In genomic region chr1:67831850-67832513, GRCh38 we compare ENCODE assay signal across 8 cellular contexts. TPM values are rescaled to one million over a fixed set of nuclear protein-coding genes. Genes with fewer than 3 reads are reported as not detected.
DNase-seq lines count a peak whose midpoint lies in the region; ATAC-seq and TF ChIP-seq lines count a peak whose summit lies in the region.

No MANE protein-coding gene starts in this region.

- TF ChIP-seq CTCF in Loucy (conservative IDR thresholded peaks at IDR 0.05; ENCODE audit: low read length) (no peak), foreskin keratinocyte (conservative IDR thresholded peaks at IDR 0.05) (peak; percentile 30), nephron progenitor cell (IDR thresholded peaks at IDR 0.05) (no peak)

- CTCF ChIA-PET in activated CD4-positive, alpha-beta memory T cell treated with anti-CD3 and anti-CD28 coated beads, Interleukin-2, amount 10 ng/mL, durations not matched to agents 7 days and 5 days (lab: Charles Lee) = interaction anchor here (1.3 kb wide), 1 partner anchor 66 kb away, joined by 3 read pairs; no protein-coding TSS in a partner anchor

- H3K9me3 Mint-ChIP-seq in activated CD4-positive, alpha-beta memory T cell treated with anti-CD3 and anti-CD28 coated beads, Interleukin-2, amount 10 ng/mL, durations not matched to agents 7 days and 5 days = no peaks in the 10 kb centered on the region
- H3K9me3 Mint-ChIP-seq in nephron progenitor cell = peaks cover 5% of the 10 kb centered on the region

- H3K36me3 Mint-ChIP-seq in activated CD4-positive, alpha-beta memory T cell treated with anti-CD3 and anti-CD28 coated beads, Interleukin-2, amount 10 ng/mL, durations not matched to agents 7 days and 5 days (ENCODE audit: low read depth) = no peaks in the 10 kb centered on the region
- H3K36me3 Mint-ChIP-seq in nephron progenitor cell (ENCODE audit: low read depth) = peaks cover 18% of the 10 kb centered on the region

- no peak overlapping the region for H3K27ac Mint-ChIP-seq in activated CD4-positive, alpha-beta memory T cell treated with anti-CD3 and anti-CD28 coated beads, Interleukin-2, amount 10 ng/mL, durations not matched to agents 7 days and 5 days
- H3K27ac Mint-ChIP-seq in nephron progenitor cell = peak overlapping the region; percentile 95

- POLR2A ChIA-PET in activated CD4-positive, alpha-beta memory T cell treated with anti-CD3 and anti-CD28 coated beads, Interleukin-2, amount 10 ng/mL, durations not matched to agents 7 days and 5 days (lab: Charles Lee) = no interaction called here

- H3K27me3 ChIP-seq in Loucy (ENCODE audit: insufficient read depth, low read length, poor library complexity, severe bottlenecking) (peaks cover 78% of the 10 kb centered on the region), foreskin keratinocyte (no peaks in the 10 kb centered on the region)

- H3K4me2 ChIP-seq in Loucy (ENCODE audit: low read depth, low read length, poor library complexity, severe bottlenecking) = peak overlapping the region; percentile 79

- H3K9ac ChIP-seq in Loucy (ENCODE audit: low read depth, low read length, poor library complexity, severe bottlenecking) = no peak overlapping the region

- peaks cover 28% of the 10 kb centered on the region for H3K4me1 ChIP-seq in Loucy (ENCODE audit: insufficient read depth, low read length, poor library complexity, severe bottlenecking)
- peaks cover 35% of the 10 kb centered on the region for H3K4me1 ChIP-seq in foreskin keratinocyte

- peaks cover 16% of the 10 kb centered on the region for H3K4me1 Mint-ChIP-seq in activated CD4-positive, alpha-beta memory T cell treated with anti-CD3 and anti-CD28 coated beads, Interleukin-2, amount 10 ng/mL, durations not matched to agents 7 days and 5 days
- H3K4me1 Mint-ChIP-seq in nephron progenitor cell = peaks cover 80% of the 10 kb centered on the region

- peak overlapping the region; percentile 83 for H3K27ac ChIP-seq in foreskin keratinocyte

- no peaks in the 10 kb centered on the region for H3K9me2 ChIP-seq in Loucy (replicated peaks; ENCODE audit: low read depth, low read length)

- no peaks in the 10 kb centered on the region for H3K36me3 ChIP-seq in Loucy (ENCODE audit: insufficient read depth, low read length)

- DNase-seq in ELR (ENCODE audit: low read depth) = peak; percentile 94
- DNase-seq in activated CD4-positive, alpha-beta memory T cell treated with anti-CD3 and anti-CD28 coated beads, Interleukin-2, amount 10 ng/mL, durations not matched to agents 7 days and 5 days = no peak
- peak in 1 of 2 donors; percentile 77 for DNase-seq in foreskin keratinocyte
- DNase-seq in nephron progenitor cell = peak; percentile 52
- DNase-seq in superior temporal gyrus (ENCODE audit: extremely low spot score) = no peak
- no peak for DNase-seq in effector CD8-positive, alpha-beta T cell (lab: John Stamatoyannopoulos, UW)

- H3K79me2 ChIP-seq in Loucy (ENCODE audit: insufficient read depth, low read length) = no peaks in the 10 kb centered on the region

- H2AFZ ChIP-seq in Loucy (ENCODE audit: low read length) = peak overlapping the region; percentile 75

- ATAC-seq in foreskin keratinocyte (peak; percentile 31), HG02885 (IDR thresholded peaks at IDR 0.05; ENCODE audit: poor library complexity, unreplicated experiment) (no peak)

- H4K20me1 ChIP-seq in Loucy (ENCODE audit: insufficient read depth, low read length, poor library complexity, severe bottlenecking) = no peaks in the 10 kb centered on the region

- no peaks in the 10 kb centered on the region for H3F3A ChIP-seq in Loucy (ENCODE audit: low read depth)

- H3K9me3 ChIP-seq in Loucy (ENCODE audit: insufficient read depth, low read depth, low read length) = no peaks in the 10 kb centered on the region

- peaks cover 62% of the 10 kb centered on the region for H3K27me3 Mint-ChIP-seq in activated CD4-positive, alpha-beta memory T cell treated with anti-CD3 and anti-CD28 coated beads, Interleukin-2, amount 10 ng/mL, durations not matched to agents 7 days and 5 days
- H3K27me3 Mint-ChIP-seq in nephron progenitor cell (ENCODE audit: low read depth, poor library complexity) = peaks cover 14% of the 10 kb centered on the region

- peak overlapping the region; percentile 63 for H3K4me3 ChIP-seq in Loucy (ENCODE audit: low read length, poor library complexity, severe bottlenecking)

- peak overlapping the region; percentile 47 for H3K4me3 Mint-ChIP-seq in activated CD4-positive, alpha-beta memory T cell treated with anti-CD3 and anti-CD28 coated beads, Interleukin-2, amount 10 ng/mL, durations not matched to agents 7 days and 5 days
- peak overlapping the region; percentile 97 for H3K4me3 Mint-ChIP-seq in nephron progenitor cell

RNA-seq across cellular contexts. Expression of gene GNG12, which starts 1.3 kb away (rescaled TPM):
- under 1 TPM; 0.05 TPM for total RNA-seq in activated CD4-positive, alpha-beta memory T cell treated with anti-CD3 and anti-CD28 coated beads, Interleukin-2, amount 10 ng/mL, durations not matched to agents 7 days and 5 days
- 203 and 223 TPM in 2 replicates for total RNA-seq in foreskin keratinocyte
- polyA plus RNA-seq in foreskin keratinocyte = 67.8 and 74.1 TPM in 2 replicates

Comparison
In these comparisons a context has a peak if more than half of its experiments do, and no peak if none do; other contexts are left out.
1. DNase-seq: peak in ELR (single experiment) and nephron progenitor cell (single experiment); none in activated CD4-positive, alpha-beta memory T cell treated with anti-CD3 and anti-CD28 coated beads, Interleukin-2, amount 10 ng/mL, durations not matched to agents 7 days and 5 days (single experiment), superior temporal gyrus (single experiment) and effector CD8-positive, alpha-beta T cell (single experiment).
2. RNA of gene GNG12, which starts 1.3 kb away (total RNA-seq): 203 to 223 TPM in foreskin keratinocyte; 0.05 TPM in activated CD4-positive, alpha-beta memory T cell treated with anti-CD3 and anti-CD28 coated beads, Interleukin-2, amount 10 ng/mL, durations not matched to agents 7 days and 5 days; every median in the first group is over 100 times any median in the second.